20 cellular contexts compared by ENCODE assay signal in the genomic region with DNA sequence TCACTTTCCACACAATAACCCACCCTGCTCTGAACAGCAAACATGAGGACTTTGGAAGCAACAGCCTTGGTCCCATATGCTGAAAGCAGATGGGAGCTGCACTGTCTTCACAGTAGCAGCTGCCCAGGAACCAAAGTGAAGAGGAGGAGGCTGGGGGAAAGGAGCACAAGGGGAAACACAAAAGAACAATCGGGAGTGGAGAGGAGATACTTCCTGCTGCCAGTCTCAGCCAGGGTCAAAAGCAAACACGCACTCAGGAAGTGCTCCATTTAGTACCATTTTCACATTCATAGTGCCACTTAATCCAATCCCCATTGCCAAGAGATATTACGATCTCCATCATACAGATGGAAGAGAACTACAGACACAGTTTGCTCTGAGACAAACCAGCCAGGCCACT.
DNase-seq lines count a peak whose midpoint lies in the region; ATAC-seq, FAIRE-seq and TF ChIP-seq lines count a peak whose summit lies in the region.
"Had no signal": no experiment of that assay in that cellular context is flagged by ENCODE, and none has a peak within 500 bp of the region (broad histone marks: within the 10 kb centered on the region; RNA-seq: fewer than 3 reads in every experiment).

No MANE protein-coding gene starts in this region.

- TF ChIP-seq CTCF in kidney (IDR thresholded peaks at IDR 0.05; ENCODE audit: borderline replicate concordance, extremely low read depth, insufficient read depth) = no peak

- FAIRE-seq in kidney (lab: Jason Lieb, UNC) = no peak
- FAIRE-seq: A549 had no signal

- H3K4me1 ChIP-seq in kidney (ENCODE audit: control insufficient read depth in 1 of 2, insufficient read depth in 1 of 2, low read depth in 1 of 2, low read length in 2 of 2) = no peaks in the 10 kb centered on the region
- H3K4me1 ChIP-seq: A549, colonic mucosa, spleen had no signal

- intact Hi-C loops in kidney (cut with DNase I) = no loop called here

- peak; percentile 5 for DNase-seq in NCI-H82 (lab: John Stamatoyannopoulos, UW)
- DNase-seq in NCI-H82 treated with DMSO at 0.1 percent for 48 hours (lab: John Stamatoyannopoulos, UW; ENCODE audit: unreplicated experiment) = no peak
- peak; percentile 83 for DNase-seq in NCI-H2029 treated with DMSO at 0.1 percent for 48 hours (lab: John Stamatoyannopoulos, UW)
- DNase-seq in NCI-H69 (lab: John Stamatoyannopoulos, UW) = peak; percentile 95
- DNase-seq in kidney = no peak
- DNase-seq in CD1c-positive myeloid dendritic cell (ENCODE audit: extremely low spot score) = no peak
- DNase-seq in kidney glomerular epithelial cell (lab: John Stamatoyannopoulos, UW) = no peak
- DNase-seq: activated CD4-positive, alpha-beta T cell treated with anti-CD3 and anti-CD28 coated beads for 1 hour; activated CD8-positive, alpha-beta memory T cell treated with anti-CD3 and anti-CD28 coated beads, Interleukin-2, amount 10 ng/mL, durations not matched to agents 7 days and 5 days; activated naive CD8-positive, alpha-beta T cell treated with anti-CD3 and anti-CD28 coated beads, Interleukin-2, amount 10 ng/mL, durations not matched to agents 7 days and 5 days; colonic mucosa; endodermal cell; immature natural killer cell; Karpas-422; spleen; stimulated activated CD8-positive, alpha-beta memory T cell treated with anti-CD3 and anti-CD28 coated beads, Interleukin-4, amount 100 ng/mL, for 48 hours had no signal

- no peak overlapping the region for H3K4me3 ChIP-seq in kidney (ENCODE audit: low read length in 2 of 2)
- H3K4me3 ChIP-seq: A549; BLaER1 treated with 17β-estradiol and CSF1 and Interleukin-3, amounts not matched to agents 10 nM and 100 nM; colonic mucosa; spleen had no signal

- no peaks in the 10 kb centered on the region for H3K36me3 ChIP-seq in kidney (ENCODE audit: control insufficient read depth in 1 of 2, insufficient read depth in 2 of 2, low read length in 2 of 2)
- H3K36me3 ChIP-seq: BLaER1 treated with 17β-estradiol and CSF1 and Interleukin-3, amounts not matched to agents 10 nM and 100 nM; colonic mucosa; neutrophil; spleen had no signal

- no peaks in the 10 kb centered on the region for H3K9me3 ChIP-seq in kidney (ENCODE audit: control insufficient read depth in 1 of 2, low read length in 2 of 2)
- H3K9me3 ChIP-seq: A549; BLaER1 treated with 17β-estradiol and CSF1 and Interleukin-3, amounts not matched to agents 10 nM and 100 nM; colonic mucosa; neutrophil; spleen had no signal

- H3K9ac ChIP-seq in kidney (ENCODE audit: low read length in 2 of 2) = no peak overlapping the region
- H3K9ac ChIP-seq: BLaER1 treated with 17β-estradiol and CSF1 and Interleukin-3, amounts not matched to agents 10 nM and 100 nM had no signal

- no peak for ATAC-seq in HG03175 (IDR thresholded peaks at IDR 0.05; ENCODE audit: unreplicated experiment)
- ATAC-seq: A549; activated CD8-positive, alpha-beta memory T cell treated with anti-CD3 and anti-CD28 coated beads, Interleukin-2, amount 10 ng/mL, durations not matched to agents 7 days and 5 days had no signal

- no peak overlapping the region for H3K27ac ChIP-seq in kidney (ENCODE audit: low read depth in 2 of 2, low read length in 2 of 2)
- H3K27ac ChIP-seq: A549; BLaER1 treated with 17β-estradiol and CSF1 and Interleukin-3, amounts not matched to agents 10 nM and 100 nM; colonic mucosa; neutrophil; spleen had no signal

Comparison
In these comparisons a context has a peak if more than half of its experiments do, and no peak if none do; other contexts are left out.
1. DNase-seq: peak in NCI-H82 (single experiment), NCI-H2029 treated with DMSO at 0.1 percent for 48 hours (single experiment) and NCI-H69 (single experiment); none in NCI-H82 treated with DMSO at 0.1 percent for 48 hours (single experiment), kidney (single experiment), CD1c-positive myeloid dendritic cell (single experiment) and kidney glomerular epithelial cell (single experiment).